In genomic region chr3:160665784-160666526, GRCh38 we compare ENCODE assay signal across 8 cellular contexts. TPM values are rescaled to one million over a fixed set of nuclear protein-coding genes. Genes with fewer than 3 reads are reported as not detected.
DNase-seq lines count a peak whose midpoint lies in the region; ATAC-seq and TF ChIP-seq lines count a peak whose summit lies in the region.

No MANE protein-coding gene starts in this region.

- no peak overlapping the region for H2BK120ac ChIP-seq in mesendoderm (ENCODE audit: low read depth, low read length)

- no peak overlapping the region for H2AK5ac ChIP-seq in mesendoderm (ENCODE audit: low read length)

- no peaks in the 10 kb centered on the region for H4K20me1 ChIP-seq in OCI-LY3 (ENCODE audit: insufficient read depth, low read length)

- H2BK5ac ChIP-seq in mesendoderm (ENCODE audit: low read length): no peak overlapping the region

- peaks cover 4% of the 10 kb centered on the region for H3K27me3 Mint-ChIP-seq in activated naive CD8-positive, alpha-beta T cell treated with anti-CD3 and anti-CD28 coated beads, Interleukin-2, amount 50 U/mL, for 24 hours
- H3K27me3 Mint-ChIP-seq in activated naive CD8-positive, alpha-beta T cell treated with anti-CD3 and anti-CD28 coated beads for 36 hours: peaks cover 7% of the 10 kb centered on the region
- no peaks in the 10 kb centered on the region for H3K27me3 Mint-ChIP-seq in glutamatergic neuron (ENCODE audit: unreplicated experiment)

- DNase-seq in activated naive CD8-positive, alpha-beta T cell treated with anti-CD3 and anti-CD28 coated beads, Interleukin-2, amount 50 U/mL, for 24 hours: peak; percentile 9
- DNase-seq in activated naive CD8-positive, alpha-beta T cell treated with anti-CD3 and anti-CD28 coated beads for 36 hours: no peak
- DNase-seq in mesendoderm (peak; percentile 94), globus pallidus (ENCODE audit: low spot score) (no peak), DMS153 treated with DMSO at 0.1 percent for 48 hours (lab: John Stamatoyannopoulos, UW; ENCODE audit: unreplicated experiment) (no peak), glutamatergic neuron (no peak)

- peaks cover 13% of the 10 kb centered on the region for H3K4me1 Mint-ChIP-seq in activated naive CD8-positive, alpha-beta T cell treated with anti-CD3 and anti-CD28 coated beads, Interleukin-2, amount 50 U/mL, for 24 hours
- H3K4me1 Mint-ChIP-seq in activated naive CD8-positive, alpha-beta T cell treated with anti-CD3 and anti-CD28 coated beads for 36 hours: peaks cover 5% of the 10 kb centered on the region
- peaks cover 5% of the 10 kb centered on the region for H3K4me1 Mint-ChIP-seq in glutamatergic neuron (ENCODE audit: low read depth, unreplicated experiment)

- H3K36me3 Mint-ChIP-seq in activated naive CD8-positive, alpha-beta T cell treated with anti-CD3 and anti-CD28 coated beads, Interleukin-2, amount 50 U/mL, for 24 hours (ENCODE audit: low read depth): no peaks in the 10 kb centered on the region
- H3K36me3 Mint-ChIP-seq in activated naive CD8-positive, alpha-beta T cell treated with anti-CD3 and anti-CD28 coated beads for 36 hours: no peaks in the 10 kb centered on the region
- H3K36me3 Mint-ChIP-seq in glutamatergic neuron (ENCODE audit: unreplicated experiment): no peaks in the 10 kb centered on the region

- H3K4me1 ChIP-seq in OCI-LY3 (ENCODE audit: low read length): peaks cover 28% of the 10 kb centered on the region
- peaks cover 6% of the 10 kb centered on the region for H3K4me1 ChIP-seq in mesendoderm (ENCODE audit: control insufficient read depth, low read depth, low read length)

- no peak overlapping the region; the same call in 1 of the 2 replicates for H3K9ac ChIP-seq in OCI-LY3 (ENCODE audit: low read length)
- H3K9ac ChIP-seq in mesendoderm (ENCODE audit: low read length): no peak overlapping the region

- peak overlapping the region; percentile 11 for H3K56ac ChIP-seq in mesendoderm (ENCODE audit: low read length)

- peak; percentile 65 for ATAC-seq in activated naive CD8-positive, alpha-beta T cell treated with anti-CD3 and anti-CD28 coated beads, Interleukin-2, amount 50 U/mL, for 24 hours
- ATAC-seq in HG02885 (IDR thresholded peaks at IDR 0.05; ENCODE audit: poor library complexity, unreplicated experiment): peak; percentile 74

- peak overlapping the region; percentile 60 for H3K27ac Mint-ChIP-seq in activated naive CD8-positive, alpha-beta T cell treated with anti-CD3 and anti-CD28 coated beads, Interleukin-2, amount 50 U/mL, for 24 hours
- no peak overlapping the region for H3K27ac Mint-ChIP-seq in activated naive CD8-positive, alpha-beta T cell treated with anti-CD3 and anti-CD28 coated beads for 36 hours
- no peak overlapping the region for H3K27ac Mint-ChIP-seq in glutamatergic neuron (ENCODE audit: unreplicated experiment)

- H3K9me3 Mint-ChIP-seq in activated naive CD8-positive, alpha-beta T cell treated with anti-CD3 and anti-CD28 coated beads, Interleukin-2, amount 50 U/mL, for 24 hours: no peaks in the 10 kb centered on the region
- no peaks in the 10 kb centered on the region for H3K9me3 Mint-ChIP-seq in activated naive CD8-positive, alpha-beta T cell treated with anti-CD3 and anti-CD28 coated beads for 36 hours
- H3K9me3 Mint-ChIP-seq in glutamatergic neuron (ENCODE audit: unreplicated experiment): no peaks in the 10 kb centered on the region

- H3K27ac ChIP-seq in OCI-LY3 (ENCODE audit: low read length): no peak overlapping the region
- H3K27ac ChIP-seq in mesendoderm (ENCODE audit: low read depth, low read length): no peak overlapping the region

- H3K27me3 ChIP-seq in OCI-LY3 (ENCODE audit: low read depth, low read length) (no peaks in the 10 kb centered on the region), mesendoderm (ENCODE audit: insufficient read depth, low read length, poor library complexity) (no peaks in the 10 kb centered on the region)

- no peak overlapping the region for H2BK15ac ChIP-seq in mesendoderm (replicated peaks; ENCODE audit: low read depth)

- H3K79me1 ChIP-seq in mesendoderm (ENCODE audit: low read length): no peaks in the 10 kb centered on the region

- H3K4me3 ChIP-seq in OCI-LY3 (ENCODE audit: low read length): peak overlapping the region; percentile 44
- H3K4me3 ChIP-seq in mesendoderm (ENCODE audit: low read length): no peak overlapping the region

- no peak overlapping the region for H4K5ac ChIP-seq in mesendoderm (ENCODE audit: low read length)

- no peak overlapping the region for H3K4me3 Mint-ChIP-seq in activated naive CD8-positive, alpha-beta T cell treated with anti-CD3 and anti-CD28 coated beads, Interleukin-2, amount 50 U/mL, for 24 hours
- H3K4me3 Mint-ChIP-seq in activated naive CD8-positive, alpha-beta T cell treated with anti-CD3 and anti-CD28 coated beads for 36 hours: no peak overlapping the region
- H3K4me3 Mint-ChIP-seq in glutamatergic neuron (ENCODE audit: unreplicated experiment): no peak overlapping the region

- peak overlapping the region; percentile 2 for H3K18ac ChIP-seq in mesendoderm (ENCODE audit: low read length)

- no peak overlapping the region for H3K4ac ChIP-seq in mesendoderm (ENCODE audit: low read depth, low read length)

- no peaks in the 10 kb centered on the region for H3K79me2 ChIP-seq in OCI-LY3 (ENCODE audit: low read length)
- H3K79me2 ChIP-seq in mesendoderm (ENCODE audit: control insufficient read depth, insufficient read depth, low read length): no peaks in the 10 kb centered on the region

- H3K36me3 ChIP-seq in OCI-LY3 (replicated peaks; ENCODE audit: low read depth, low read length) (no peaks in the 10 kb centered on the region), mesendoderm (ENCODE audit: control insufficient read depth, insufficient read depth, low read length) (no peaks in the 10 kb centered on the region)

- peak overlapping the region; percentile 75 for H2AFZ ChIP-seq in OCI-LY3 (ENCODE audit: low read depth, low read length)

- H3K9me3 ChIP-seq in OCI-LY3 (ENCODE audit: insufficient read depth, low read length): no peaks in the 10 kb centered on the region

- H3K23ac ChIP-seq in mesendoderm (ENCODE audit: low read length): no peak overlapping the region

- no peak overlapping the region for H4K8ac ChIP-seq in mesendoderm (ENCODE audit: low read depth, low read length)

- no CpG with 5 or more reads among the region's 4 CpGs for WGBS in mesendoderm (ENCODE audit: extremely low coverage, insufficient coverage, low lambda C conversion rate)

- TF ChIP-seq CTCF in OCI-LY3 (IDR thresholded peaks at IDR 0.05; ENCODE audit: low read depth, low read length) (no peak), glutamatergic neuron (IDR thresholded peaks at IDR 0.05; ENCODE audit: partially characterized antibody, unreplicated experiment) (no peak)

- H3K4me2 ChIP-seq in OCI-LY3 (ENCODE audit: low read length): peak overlapping the region; percentile 60
- no peak overlapping the region for H3K4me2 ChIP-seq in mesendoderm (ENCODE audit: low read length)

RNA-seq across cellular contexts. Expression of gene ARL14, which starts 11.0 kb away (rescaled TPM):
- total RNA-seq in activated naive CD8-positive, alpha-beta T cell treated with anti-CD3 and anti-CD28 coated beads for 36 hours: not detected
- 0.15 TPM for polyA plus RNA-seq in mesendoderm (2013, experiment 1 of 2)
- 0.14 TPM for polyA plus RNA-seq in mesendoderm (2013, experiment 2 of 2)
- total RNA-seq in glutamatergic neuron (ENCODE audit: unreplicated experiment): not detected

Comparison
In these comparisons a context has a peak if more than half of its experiments do, and no peak if none do; other contexts are left out.
1. DNase-seq: peak in activated naive CD8-positive, alpha-beta T cell treated with anti-CD3 and anti-CD28 coated beads, Interleukin-2, amount 50 U/mL, for 24 hours (single experiment) and mesendoderm (single experiment); none in activated naive CD8-positive, alpha-beta T cell treated with anti-CD3 and anti-CD28 coated beads for 36 hours (single experiment), globus pallidus (single experiment), DMS153 treated with DMSO at 0.1 percent for 48 hours (single experiment) and glutamatergic neuron (single experiment).